1 cellular context compared by ENCODE assay signal in genomic region chr5:169583424-169584215, GRCh38.
TF ChIP-seq lines count a peak whose summit lies in the region.

A gene with protein sequence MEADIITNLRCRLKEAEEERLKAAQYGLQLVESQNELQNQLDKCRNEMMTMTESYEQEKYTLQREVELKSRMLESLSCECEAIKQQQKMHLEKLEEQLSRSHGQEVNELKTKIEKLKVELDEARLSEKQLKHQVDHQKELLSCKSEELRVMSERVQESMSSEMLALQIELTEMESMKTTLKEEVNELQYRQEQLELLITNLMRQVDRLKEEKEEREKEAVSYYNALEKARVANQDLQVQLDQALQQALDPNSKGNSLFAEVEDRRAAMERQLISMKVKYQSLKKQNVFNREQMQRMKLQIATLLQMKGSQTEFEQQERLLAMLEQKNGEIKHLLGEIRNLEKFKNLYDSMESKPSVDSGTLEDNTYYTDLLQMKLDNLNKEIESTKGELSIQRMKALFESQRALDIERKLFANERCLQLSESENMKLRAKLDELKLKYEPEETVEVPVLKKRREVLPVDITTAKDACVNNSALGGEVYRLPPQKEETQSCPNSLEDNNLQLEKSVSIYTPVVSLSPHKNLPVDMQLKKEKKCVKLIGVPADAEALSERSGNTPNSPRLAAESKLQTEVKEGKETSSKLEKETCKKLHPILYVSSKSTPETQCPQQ (plus strand): TSS chr5:169583773. CDS start chr5:169588417, 4,644 bp downstream.

TF ChIP-seq in K562, 482 proteins besides CTCF, POLR2A, EP300 and RAD21 (continued from another document and continues in another):
- TF ChIP-seq, protein P1, sequence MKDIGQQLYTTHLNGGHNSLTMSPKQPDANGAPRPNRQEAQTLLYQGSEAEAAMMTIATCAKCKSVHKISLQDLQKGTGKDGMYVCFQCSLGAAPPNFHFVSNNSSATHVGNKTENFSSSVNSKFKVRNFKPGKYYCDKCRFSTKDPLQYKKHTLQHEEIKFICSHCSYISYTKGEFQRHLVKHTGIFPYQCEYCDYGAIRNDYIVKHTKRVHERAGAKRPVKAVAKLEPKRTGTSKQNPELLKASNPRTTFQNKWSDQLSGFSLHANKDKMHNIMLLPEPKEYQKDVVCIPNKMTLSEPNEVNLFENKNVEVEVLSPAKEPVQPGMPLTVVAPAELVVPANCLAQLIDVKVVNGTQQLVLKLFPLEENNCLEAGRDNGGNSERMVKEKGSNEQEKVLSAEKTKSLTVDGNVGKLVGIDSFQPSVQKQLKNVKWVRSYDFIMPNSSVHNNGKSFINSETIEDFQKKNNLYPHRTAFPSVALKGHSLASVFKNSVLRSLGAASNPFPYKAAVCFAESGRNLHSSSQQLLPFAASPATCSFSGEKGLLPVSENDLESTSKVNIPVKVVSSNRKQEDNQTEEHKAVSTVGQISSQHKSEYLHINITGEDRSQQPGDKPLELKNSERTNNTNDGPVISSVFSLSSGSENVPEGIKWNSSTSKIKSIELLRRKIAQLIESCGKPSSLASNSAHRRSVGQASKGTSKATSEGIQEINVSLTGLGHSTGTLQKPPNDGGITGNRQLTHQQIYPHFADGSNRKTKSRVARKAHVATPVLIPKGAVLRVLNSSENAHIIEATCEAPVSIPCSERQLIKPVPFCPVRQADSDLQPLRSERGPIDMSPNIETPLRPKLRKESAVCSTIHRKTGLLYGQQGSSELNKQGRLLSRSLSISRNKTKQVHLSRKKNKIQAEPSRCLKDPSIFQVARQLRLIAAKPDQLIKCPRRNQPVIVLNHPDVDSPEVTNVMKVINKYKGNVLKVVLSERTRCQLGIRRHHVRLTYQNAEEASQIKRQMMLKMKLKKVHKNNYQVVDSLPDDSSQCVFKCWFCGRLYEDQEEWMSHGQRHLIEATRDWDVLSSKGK (CRISPR knock-in tag; IDR thresholded peaks at IDR 0.05) = no peak
- TF ChIP-seq HNRNPL (IDR thresholded peaks at IDR 0.05; ENCODE audit: low read depth, low read length) = no peak
- no peak for TF ChIP-seq KAT7 (CRISPR knock-in tag; IDR thresholded peaks at IDR 0.05; ENCODE audit: borderline replicate concordance)
- TF ChIP-seq NR2C2 (CRISPR knock-in tag; IDR thresholded peaks at IDR 0.05) = no peak
- no peak for TF ChIP-seq NR2C2 (tag; IDR thresholded peaks at IDR 0.05)
- TF ChIP-seq CBFB (CRISPR knock-in tag; IDR thresholded peaks at IDR 0.05) = no peak
- TF ChIP-seq ZNF263 (CRISPR knock-in tag; IDR thresholded peaks at IDR 0.05; ENCODE audit: borderline replicate concordance) = no peak
- TF ChIP-seq PPARD (CRISPR knock-in tag; IDR thresholded peaks at IDR 0.05) = no peak
- TF ChIP-seq MEF2D (tag; conservative IDR thresholded peaks at IDR 0.05; ENCODE audit: low read depth) = no peak
- TF ChIP-seq NR3C1 (CRISPR knock-in tag; IDR thresholded peaks at IDR 0.05) = no peak
- TF ChIP-seq ZBTB7A (IDR thresholded peaks at IDR 0.05; ENCODE audit: borderline replicate concordance, control insufficient read depth, low read depth, low read length) = peak; percentile 63; the same call in 1 of the 2 replicates
- TF ChIP-seq ZKSCAN1 (IDR thresholded peaks at IDR 0.05; ENCODE audit: low read depth, low read length) = 0 out of 2 replicates have a peak, but pooled peaks have one; percentile 1
- TF ChIP-seq NFRKB (IDR thresholded peaks at IDR 0.05; ENCODE audit: low read depth) = peak; percentile 58; the same call in 1 of the 2 replicates
- TF ChIP-seq POLR2AphosphoS5 (IDR thresholded peaks at IDR 0.05; ENCODE audit: control insufficient read depth, insufficient read depth, low read depth, low read length) = peak; percentile 88; the same call in 1 of the 2 replicates
- peak in 1 of 2 experiments; percentile 62; a peak in 1 of 4 replicates for TF ChIP-seq SIN3A (IDR thresholded peaks at IDR 0.05; ENCODE audit: borderline replicate concordance in 2 of 2, control insufficient read depth in 1 of 2, low read depth in 2 of 2, low read length in 2 of 2)
- peak; percentile 87 for TF ChIP-seq POLR2B (IDR thresholded peaks at IDR 0.05; ENCODE audit: low read depth, partially characterized antibody)
- TF ChIP-seq, protein P2, sequence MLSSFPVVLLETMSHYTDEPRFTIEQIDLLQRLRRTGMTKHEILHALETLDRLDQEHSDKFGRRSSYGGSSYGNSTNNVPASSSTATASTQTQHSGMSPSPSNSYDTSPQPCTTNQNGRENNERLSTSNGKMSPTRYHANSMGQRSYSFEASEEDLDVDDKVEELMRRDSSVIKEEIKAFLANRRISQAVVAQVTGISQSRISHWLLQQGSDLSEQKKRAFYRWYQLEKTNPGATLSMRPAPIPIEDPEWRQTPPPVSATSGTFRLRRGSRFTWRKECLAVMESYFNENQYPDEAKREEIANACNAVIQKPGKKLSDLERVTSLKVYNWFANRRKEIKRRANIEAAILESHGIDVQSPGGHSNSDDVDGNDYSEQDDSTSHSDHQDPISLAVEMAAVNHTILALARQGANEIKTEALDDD (IDR thresholded peaks at IDR 0.05) = no peak
- no peak for TF ChIP-seq CEBPB (tag; IDR thresholded peaks at IDR 0.05)
- TF ChIP-seq FOXA3 (CRISPR knock-in tag; conservative IDR thresholded peaks at IDR 0.05 in 1 of 2, IDR thresholded peaks at IDR 0.05 in 1 of 2) = no peak
- TF ChIP-seq PHF8 (IDR thresholded peaks at IDR 0.05; ENCODE audit: borderline replicate concordance, low read length) = peak; percentile 90
- TF ChIP-seq ZNF512 (tag; IDR thresholded peaks at IDR 0.05) = no peak
- peak; percentile 40; the same call in 1 of the 2 replicates for TF ChIP-seq MXI1 (IDR thresholded peaks at IDR 0.05; ENCODE audit: low read depth, low read length)
- no peak for TF ChIP-seq RBM17 (IDR thresholded peaks at IDR 0.05; ENCODE audit: borderline replicate concordance, low read depth, low read length)
- no peak for TF ChIP-seq BCL6 (CRISPR knock-in tag; IDR thresholded peaks at IDR 0.05)
- TF ChIP-seq, protein P3, sequence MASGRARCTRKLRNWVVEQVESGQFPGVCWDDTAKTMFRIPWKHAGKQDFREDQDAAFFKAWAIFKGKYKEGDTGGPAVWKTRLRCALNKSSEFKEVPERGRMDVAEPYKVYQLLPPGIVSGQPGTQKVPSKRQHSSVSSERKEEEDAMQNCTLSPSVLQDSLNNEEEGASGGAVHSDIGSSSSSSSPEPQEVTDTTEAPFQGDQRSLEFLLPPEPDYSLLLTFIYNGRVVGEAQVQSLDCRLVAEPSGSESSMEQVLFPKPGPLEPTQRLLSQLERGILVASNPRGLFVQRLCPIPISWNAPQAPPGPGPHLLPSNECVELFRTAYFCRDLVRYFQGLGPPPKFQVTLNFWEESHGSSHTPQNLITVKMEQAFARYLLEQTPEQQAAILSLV (tag; IDR thresholded peaks at IDR 0.05) = no peak
- peak; percentile 80 for TF ChIP-seq ZNF511 (CRISPR knock-in tag; IDR thresholded peaks at IDR 0.05)
- no peak for TF ChIP-seq NONO (IDR thresholded peaks at IDR 0.05; ENCODE audit: low read depth in 2 of 2, low read length in 1 of 2)
- no peak for TF ChIP-seq MTA1 (IDR thresholded peaks at IDR 0.05; ENCODE audit: borderline replicate concordance)
- TF ChIP-seq, protein P4, sequence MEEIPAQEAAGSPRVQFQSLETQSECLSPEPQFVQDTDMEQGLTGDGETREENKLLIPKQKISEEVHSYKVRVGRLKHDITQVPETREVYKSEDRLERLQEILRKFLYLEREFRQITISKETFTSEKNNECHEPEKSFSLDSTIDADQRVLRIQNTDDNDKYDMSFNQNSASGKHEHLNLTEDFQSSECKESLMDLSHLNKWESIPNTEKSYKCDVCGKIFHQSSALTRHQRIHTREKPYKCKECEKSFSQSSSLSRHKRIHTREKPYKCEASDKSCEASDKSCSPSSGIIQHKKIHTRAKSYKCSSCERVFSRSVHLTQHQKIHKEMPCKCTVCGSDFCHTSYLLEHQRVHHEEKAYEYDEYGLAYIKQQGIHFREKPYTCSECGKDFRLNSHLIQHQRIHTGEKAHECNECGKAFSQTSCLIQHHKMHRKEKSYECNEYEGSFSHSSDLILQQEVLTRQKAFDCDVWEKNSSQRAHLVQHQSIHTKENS (CRISPR knock-in tag; IDR thresholded peaks at IDR 0.05) = no peak
- TF ChIP-seq TAF1 (IDR thresholded peaks at IDR 0.05; ENCODE audit: control insufficient read depth, extremely low read depth, insufficient read depth, low read length, severe bottlenecking) = peak; percentile 91
- TF ChIP-seq HDGF (IDR thresholded peaks at IDR 0.05) = no peak
- TF ChIP-seq CHD1 (IDR thresholded peaks at IDR 0.05; ENCODE audit: low read length) = no peak
- no peak for TF ChIP-seq ELK3 (CRISPR knock-in tag; IDR thresholded peaks at IDR 0.05)
- no peak for TF ChIP-seq NFATC3 (IDR thresholded peaks at IDR 0.05)
- no peak for TF ChIP-seq GATAD2B (IDR thresholded peaks at IDR 0.05; ENCODE audit: borderline replicate concordance)
- TF ChIP-seq, protein P5, sequence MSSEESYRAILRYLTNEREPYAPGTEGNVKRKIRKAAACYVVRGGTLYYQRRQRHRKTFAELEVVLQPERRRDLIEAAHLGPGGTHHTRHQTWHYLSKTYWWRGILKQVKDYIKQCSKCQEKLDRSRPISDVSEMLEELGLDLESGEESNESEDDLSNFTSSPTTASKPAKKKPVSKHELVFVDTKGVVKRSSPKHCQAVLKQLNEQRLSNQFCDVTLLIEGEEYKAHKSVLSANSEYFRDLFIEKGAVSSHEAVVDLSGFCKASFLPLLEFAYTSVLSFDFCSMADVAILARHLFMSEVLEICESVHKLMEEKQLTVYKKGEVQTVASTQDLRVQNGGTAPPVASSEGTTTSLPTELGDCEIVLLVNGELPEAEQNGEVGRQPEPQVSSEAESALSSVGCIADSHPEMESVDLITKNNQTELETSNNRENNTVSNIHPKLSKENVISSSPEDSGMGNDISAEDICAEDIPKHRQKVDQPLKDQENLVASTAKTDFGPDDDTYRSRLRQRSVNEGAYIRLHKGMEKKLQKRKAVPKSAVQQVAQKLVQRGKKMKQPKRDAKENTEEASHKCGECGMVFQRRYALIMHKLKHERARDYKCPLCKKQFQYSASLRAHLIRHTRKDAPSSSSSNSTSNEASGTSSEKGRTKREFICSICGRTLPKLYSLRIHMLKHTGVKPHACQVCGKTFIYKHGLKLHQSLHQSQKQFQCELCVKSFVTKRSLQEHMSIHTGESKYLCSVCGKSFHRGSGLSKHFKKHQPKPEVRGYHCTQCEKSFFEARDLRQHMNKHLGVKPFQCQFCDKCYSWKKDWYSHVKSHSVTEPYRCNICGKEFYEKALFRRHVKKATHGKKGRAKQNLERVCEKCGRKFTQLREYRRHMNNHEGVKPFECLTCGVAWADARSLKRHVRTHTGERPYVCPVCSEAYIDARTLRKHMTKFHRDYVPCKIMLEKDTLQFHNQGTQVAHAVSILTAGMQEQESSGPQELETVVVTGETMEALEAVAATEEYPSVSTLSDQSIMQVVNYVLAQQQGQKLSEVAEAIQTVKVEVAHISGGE (CRISPR knock-in tag; IDR thresholded peaks at IDR 0.05) = peak; percentile 55 to 96 (median 79); a peak in 5 of 6 replicates
- no peak for TF ChIP-seq ZNF24 (IDR thresholded peaks at IDR 0.05)
- peak; percentile 75 for TF ChIP-seq NCOA1 (IDR thresholded peaks at IDR 0.05; ENCODE audit: low read depth)
- TF ChIP-seq TCFL5 (CRISPR knock-in tag; conservative IDR thresholded peaks at IDR 0.05) = no peak
- TF ChIP-seq E2F1 (CRISPR knock-in tag; IDR thresholded peaks at IDR 0.05) = no peak
- TF ChIP-seq C11orf30 (IDR thresholded peaks at IDR 0.05; ENCODE audit: low read depth) = peak; percentile 84
- TF ChIP-seq ARID1B (IDR thresholded peaks at IDR 0.05) = no peak
- no peak for TF ChIP-seq FOXK1 (CRISPR knock-in tag; IDR thresholded peaks at IDR 0.05; ENCODE audit: borderline replicate concordance)
- TF ChIP-seq ZNF140 (CRISPR knock-in tag; IDR thresholded peaks at IDR 0.05) = no peak
- TF ChIP-seq HMGN3 (IDR thresholded peaks at IDR 0.05; ENCODE audit: borderline replicate concordance, extremely low read depth, insufficient read length, low read depth, low read length) = no peak
- TF ChIP-seq TAF7 (tag; IDR thresholded peaks at IDR 0.05) = peak; percentile 72
- peak; percentile 78 for TF ChIP-seq POLR2H (tag; IDR thresholded peaks at IDR 0.05; ENCODE audit: low read depth)
